In genomic region chr15:78098131-78098755, GRCh38 we compare ENCODE assay signal across 19 cellular contexts. TPM values are rescaled to one million over a fixed set of nuclear protein-coding genes. Genes with fewer than 3 reads are reported as not detected.
DNase-seq lines count a peak whose midpoint lies in the region; ATAC-seq and TF ChIP-seq lines count a peak whose summit lies in the region.
"Had no signal": no experiment of that assay in that cellular context is flagged by ENCODE, and none has a peak within 500 bp of the region (broad histone marks: within the 10 kb centered on the region; RNA-seq: fewer than 3 reads in every experiment).

No MANE protein-coding gene starts in this region.

- ATAC-seq in natural killer cell treated with Interleukin-12 subunit alpha and Interleukin-12 subunit beta and Interleukin-15 and Interleukin-18, amount 100 ng/mL, for 72 hours: no peak
- no peak for ATAC-seq in natural killer cell
- no peak for ATAC-seq in sciatic nerve
- peak; percentile 30 for ATAC-seq in aorta (ENCODE audit: low FRiP score)
- ATAC-seq in GM18511 (IDR thresholded peaks at IDR 0.05; ENCODE audit: unreplicated experiment): no peak
- ATAC-seq: CD8-positive, alpha-beta T cell had no signal

- H3K36me3 Mint-ChIP-seq in activated CD4-positive, alpha-beta memory T cell treated with anti-CD3 and anti-CD28 coated beads for 36 hours: no peaks in the 10 kb centered on the region
- no peaks in the 10 kb centered on the region for H3K36me3 Mint-ChIP-seq in activated CD4-positive, alpha-beta memory T cell treated with anti-CD3 and anti-CD28 coated beads, Interleukin-2, amount 10 ng/mL, durations not matched to agents 7 days and 5 days (ENCODE audit: low read depth)
- no peaks in the 10 kb centered on the region for H3K36me3 Mint-ChIP-seq in natural killer cell treated with Interleukin-12 subunit alpha and Interleukin-12 subunit beta and Interleukin-15 and Interleukin-18, amount 100 ng/mL, for 72 hours
- no peaks in the 10 kb centered on the region for H3K36me3 Mint-ChIP-seq in natural killer cell
- H3K36me3 Mint-ChIP-seq: CD14-positive monocyte; CD8-positive, alpha-beta T cell had no signal

- no peak overlapping the region for H3K4me3 Mint-ChIP-seq in activated CD4-positive, alpha-beta memory T cell treated with anti-CD3 and anti-CD28 coated beads for 36 hours
- H3K4me3 Mint-ChIP-seq in activated CD4-positive, alpha-beta memory T cell treated with anti-CD3 and anti-CD28 coated beads, Interleukin-2, amount 10 ng/mL, durations not matched to agents 7 days and 5 days: no peak overlapping the region
- H3K4me3 Mint-ChIP-seq in natural killer cell treated with Interleukin-12 subunit alpha and Interleukin-12 subunit beta and Interleukin-15 and Interleukin-18, amount 100 ng/mL, for 72 hours: no peak overlapping the region
- no peak overlapping the region for H3K4me3 Mint-ChIP-seq in natural killer cell
- H3K4me3 Mint-ChIP-seq: CD14-positive monocyte; CD8-positive, alpha-beta T cell; HFFc6 had no signal

- no peaks in the 10 kb centered on the region for H3K9me3 ChIP-seq in aorta (ENCODE audit: control insufficient read depth, low read length)

- H3K4me1 ChIP-seq in aorta (ENCODE audit: control insufficient read depth in 1 of 2, insufficient read depth in 2 of 2, low read length in 2 of 2): no peaks in the 10 kb centered on the region

- peaks cover 5% of the 10 kb centered on the region for H3K4me1 Mint-ChIP-seq in activated CD4-positive, alpha-beta memory T cell treated with anti-CD3 and anti-CD28 coated beads for 36 hours (ENCODE audit: low read depth)
- peaks cover 28% of the 10 kb centered on the region for H3K4me1 Mint-ChIP-seq in activated CD4-positive, alpha-beta memory T cell treated with anti-CD3 and anti-CD28 coated beads, Interleukin-2, amount 10 ng/mL, durations not matched to agents 7 days and 5 days
- H3K4me1 Mint-ChIP-seq in natural killer cell treated with Interleukin-12 subunit alpha and Interleukin-12 subunit beta and Interleukin-15 and Interleukin-18, amount 100 ng/mL, for 72 hours (ENCODE audit: low read depth in 2 of 2): peaks cover 1 to 5% of the 10 kb centered on the region in 2 donors
- H3K4me1 Mint-ChIP-seq in natural killer cell: peaks cover 2 to 11% of the 10 kb centered on the region in 2 donors

- no peaks in the 10 kb centered on the region for H3K27me3 ChIP-seq in aorta (ENCODE audit: control insufficient read depth in 1 of 2, insufficient read depth in 2 of 2, low read length in 1 of 2)

- H3K4me3 ChIP-seq in aorta (ENCODE audit: low read length in 2 of 2): no peak overlapping the region

- CTCF ChIA-PET in activated CD4-positive, alpha-beta memory T cell treated with anti-CD3 and anti-CD28 coated beads for 36 hours (lab: Charles Lee): interaction anchor here (1.1 to 1.3 kb wide), 2 partner anchors 10 kb away, joined by 5 to 9 read pairs; no protein-coding TSS in a partner anchor
- CTCF ChIA-PET in activated CD4-positive, alpha-beta memory T cell treated with anti-CD3 and anti-CD28 coated beads, Interleukin-2, amount 10 ng/mL, durations not matched to agents 7 days and 5 days (lab: Charles Lee): interaction anchor here (1.5 kb wide), 1 partner anchor 10 kb away, joined by 4 read pairs; no protein-coding TSS in a partner anchor

- H3K27ac ChIP-seq in aorta (ENCODE audit: low read depth in 1 of 2, low read length in 2 of 2): no peak overlapping the region
- H3K27ac ChIP-seq: 22Rv1 had no signal

- H3K36me3 ChIP-seq in aorta (ENCODE audit: control insufficient read depth in 1 of 2, insufficient read depth in 2 of 2, low read length in 1 of 2): no peaks in the 10 kb centered on the region

- intact Hi-C loops in activated CD4-positive, alpha-beta memory T cell treated with anti-CD3 and anti-CD28 coated beads for 36 hours (cut with micrococcal nuclease): no loop called here
- intact Hi-C loops in natural killer cell (cut with micrococcal nuclease): no loop called here
- intact Hi-C loops in sciatic nerve (cut with DNase I): no loop called here
- intact Hi-C loops in aorta (cut with DNase I): no loop called here

- no peak for TF ChIP-seq CTCF in natural killer cell (IDR thresholded peaks at IDR 0.05)

- POLR2A ChIA-PET in activated CD4-positive, alpha-beta memory T cell treated with anti-CD3 and anti-CD28 coated beads for 36 hours (lab: Charles Lee): no interaction called here
- POLR2A ChIA-PET in activated CD4-positive, alpha-beta memory T cell treated with anti-CD3 and anti-CD28 coated beads, Interleukin-2, amount 10 ng/mL, durations not matched to agents 7 days and 5 days (lab: Charles Lee): no interaction called here

- H3K27ac Mint-ChIP-seq in activated CD4-positive, alpha-beta memory T cell treated with anti-CD3 and anti-CD28 coated beads for 36 hours: no peak overlapping the region
- no peak overlapping the region for H3K27ac Mint-ChIP-seq in activated CD4-positive, alpha-beta memory T cell treated with anti-CD3 and anti-CD28 coated beads, Interleukin-2, amount 10 ng/mL, durations not matched to agents 7 days and 5 days
- no peak overlapping the region for H3K27ac Mint-ChIP-seq in natural killer cell treated with Interleukin-12 subunit alpha and Interleukin-12 subunit beta and Interleukin-15 and Interleukin-18, amount 100 ng/mL, for 72 hours
- H3K27ac Mint-ChIP-seq in natural killer cell: no peak overlapping the region
- H3K27ac Mint-ChIP-seq: CD14-positive monocyte; CD8-positive, alpha-beta T cell; HFFc6 had no signal

- H3K9me3 Mint-ChIP-seq in activated CD4-positive, alpha-beta memory T cell treated with anti-CD3 and anti-CD28 coated beads for 36 hours: no peaks in the 10 kb centered on the region
- H3K9me3 Mint-ChIP-seq in activated CD4-positive, alpha-beta memory T cell treated with anti-CD3 and anti-CD28 coated beads, Interleukin-2, amount 10 ng/mL, durations not matched to agents 7 days and 5 days: no peaks in the 10 kb centered on the region
- H3K9me3 Mint-ChIP-seq in natural killer cell treated with Interleukin-12 subunit alpha and Interleukin-12 subunit beta and Interleukin-15 and Interleukin-18, amount 100 ng/mL, for 72 hours: no peaks in the 10 kb centered on the region
- H3K9me3 Mint-ChIP-seq in natural killer cell: no peaks in the 10 kb centered on the region
- H3K9me3 Mint-ChIP-seq: CD8-positive, alpha-beta T cell; HFFc6 had no signal

- 90 to 98% methylated on average over 11 of the region's 11 CpGs for WGBS in aorta, 2 donors

- DNase-seq in activated CD4-positive, alpha-beta memory T cell treated with anti-CD3 and anti-CD28 coated beads for 36 hours: peak; percentile 6
- DNase-seq in activated CD4-positive, alpha-beta memory T cell treated with anti-CD3 and anti-CD28 coated beads, Interleukin-2, amount 10 ng/mL, durations not matched to agents 7 days and 5 days: no peak
- peak; percentile 10 for DNase-seq in natural killer cell treated with Interleukin-12 subunit alpha and Interleukin-12 subunit beta and Interleukin-15 and Interleukin-18, amount 100 ng/mL, for 72 hours (ENCODE audit: low spot score)
- DNase-seq in natural killer cell: no peak
- DNase-seq in sciatic nerve (ENCODE audit: low spot score): peak; percentile 48
- DNase-seq in aorta: peak; percentile 26 to 51
- no peak for DNase-seq in activated T-cell treated with anti-CD3 and anti-CD28 coated beads, Interleukin-2, amount 50 U/mL, for 1 hour
- DNase-seq: CD8-positive, alpha-beta T cell; COR-L47; DND-41; GDM1; HCEC 1CT; HFFc6 had no signal

- no peaks in the 10 kb centered on the region for H3K27me3 Mint-ChIP-seq in activated CD4-positive, alpha-beta memory T cell treated with anti-CD3 and anti-CD28 coated beads for 36 hours
- peaks cover 4% of the 10 kb centered on the region for H3K27me3 Mint-ChIP-seq in activated CD4-positive, alpha-beta memory T cell treated with anti-CD3 and anti-CD28 coated beads, Interleukin-2, amount 10 ng/mL, durations not matched to agents 7 days and 5 days
- peaks cover 0 to 8% of the 10 kb centered on the region in 2 donors for H3K27me3 Mint-ChIP-seq in natural killer cell treated with Interleukin-12 subunit alpha and Interleukin-12 subunit beta and Interleukin-15 and Interleukin-18, amount 100 ng/mL, for 72 hours
- H3K27me3 Mint-ChIP-seq in natural killer cell (ENCODE audit: low read depth in 2 of 2): peaks cover 0 to 4% of the 10 kb centered on the region in 2 donors

RNA-seq across cellular contexts. Expression of gene SH2D7, which starts 5.9 kb away (rescaled TPM):
- not detected for total RNA-seq in activated CD4-positive, alpha-beta memory T cell treated with anti-CD3 and anti-CD28 coated beads for 36 hours
- not detected for total RNA-seq in activated CD4-positive, alpha-beta memory T cell treated with anti-CD3 and anti-CD28 coated beads, Interleukin-2, amount 10 ng/mL, durations not matched to agents 7 days and 5 days
- not detected for total RNA-seq in natural killer cell treated with Interleukin-12 subunit alpha and Interleukin-12 subunit beta and Interleukin-15 and Interleukin-18, amount 100 ng/mL, for 72 hours
- not detected for total RNA-seq in natural killer cell
- not detected for total RNA-seq in sciatic nerve
- total RNA-seq in aorta: not detected
- polyA plus RNA-seq in aorta: 1 to 10 TPM in 1 of 2 donors, not detected in 1; 1.0 TPM
- total RNA-seq: A673; CD8-positive, alpha-beta T cell; H4; HFFc6 had no signal
- polyA plus RNA-seq: BJ, CD14-positive monocyte had no signal

RNA-seq across cellular contexts. Expression of gene TBC1D2B, which starts 20.7 kb away (rescaled TPM):
- total RNA-seq in activated CD4-positive, alpha-beta memory T cell treated with anti-CD3 and anti-CD28 coated beads for 36 hours: 10 to 100 TPM; 47.9 to 57.8 TPM
- 100 to 1,000 TPM in 1 of 2 experiments, 10 to 100 TPM in 1; 97.1 to 101 TPM for total RNA-seq in activated CD4-positive, alpha-beta memory T cell treated with anti-CD3 and anti-CD28 coated beads, Interleukin-2, amount 10 ng/mL, durations not matched to agents 7 days and 5 days
- 10 to 100 TPM; 54.1 to 97.0 TPM for total RNA-seq in natural killer cell treated with Interleukin-12 subunit alpha and Interleukin-12 subunit beta and Interleukin-15 and Interleukin-18, amount 100 ng/mL, for 72 hours
- total RNA-seq in natural killer cell (10 to 100 TPM; 54.0 to 83.5 (median 56.7) TPM), sciatic nerve (103 TPM), aorta (100 to 1,000 TPM in 1 of 2 donors, 10 to 100 TPM in 1; 49.0 to 109 TPM)
- polyA plus RNA-seq in aorta: 10 to 100 TPM in 1 of 2 donors, 1 to 10 TPM in 1; 9.8 to 57.5 TPM

RNA-seq across cellular contexts. Expression of gene CIB2, which starts 33.0 kb away (rescaled TPM):
- total RNA-seq in activated CD4-positive, alpha-beta memory T cell treated with anti-CD3 and anti-CD28 coated beads for 36 hours: 1 to 10 TPM; 2.0 to 2.2 TPM
- 1 to 10 TPM in 1 of 2 experiments, under 1 TPM in 1; 0.91 to 1.1 TPM for total RNA-seq in activated CD4-positive, alpha-beta memory T cell treated with anti-CD3 and anti-CD28 coated beads, Interleukin-2, amount 10 ng/mL, durations not matched to agents 7 days and 5 days
- 1 to 10 TPM in 1 of 2 donors, under 1 TPM in 1; 0.67 to 1.8 TPM for total RNA-seq in natural killer cell treated with Interleukin-12 subunit alpha and Interleukin-12 subunit beta and Interleukin-15 and Interleukin-18, amount 100 ng/mL, for 72 hours
- total RNA-seq in natural killer cell: 1 to 10 TPM in 1 of 3 donors, under 1 TPM in 2; 0.25 to 1.5 (median 0.99) TPM
- total RNA-seq in sciatic nerve: 5.4 TPM
- total RNA-seq in aorta: 1 to 10 TPM; 6.3 to 6.9 TPM
- 1 to 10 TPM; 8.4 to 9.1 TPM for polyA plus RNA-seq in aorta

RNA-seq across cellular contexts. Expression of gene IDH3A, which starts 50.9 kb away (rescaled TPM):
- 100 to 1,000 TPM; 106 to 111 TPM for total RNA-seq in activated CD4-positive, alpha-beta memory T cell treated with anti-CD3 and anti-CD28 coated beads for 36 hours
- 10 to 100 TPM; 73.5 to 85.0 TPM for total RNA-seq in activated CD4-positive, alpha-beta memory T cell treated with anti-CD3 and anti-CD28 coated beads, Interleukin-2, amount 10 ng/mL, durations not matched to agents 7 days and 5 days
- total RNA-seq in natural killer cell treated with Interleukin-12 subunit alpha and Interleukin-12 subunit beta and Interleukin-15 and Interleukin-18, amount 100 ng/mL, for 72 hours: 100 to 1,000 TPM; 135 to 169 TPM
- total RNA-seq in natural killer cell (10 to 100 TPM; 43.5 to 55.1 (median 53.3) TPM), sciatic nerve (66.9 TPM), aorta (10 to 100 TPM; 60.7 to 68.3 TPM)
- polyA plus RNA-seq in aorta: 10 to 100 TPM; 36.7 to 99.3 TPM

Comparison
In these comparisons a context has a peak if more than half of its experiments do, and no peak if none do; other contexts are left out.
1. DNase-seq: peak in activated CD4-positive, alpha-beta memory T cell treated with anti-CD3 and anti-CD28 coated beads for 36 hours (single experiment), natural killer cell treated with Interleukin-12 subunit alpha and Interleukin-12 subunit beta and Interleukin-15 and Interleukin-18, amount 100 ng/mL, for 72 hours (single experiment), sciatic nerve (single experiment) and aorta (2 of 2); none in activated CD4-positive, alpha-beta memory T cell treated with anti-CD3 and anti-CD28 coated beads, Interleukin-2, amount 10 ng/mL, durations not matched to agents 7 days and 5 days (single experiment), natural killer cell (single experiment) and activated T-cell treated with anti-CD3 and anti-CD28 coated beads, Interleukin-2, amount 50 U/mL, for 1 hour (single experiment).